In genomic region chr14:58746261-58746660, GRCh38 we compare ENCODE assay signal across 14 cellular contexts.
DNase-seq lines count a peak whose midpoint lies in the region; FAIRE-seq and TF ChIP-seq lines count a peak whose summit lies in the region.
"Had no signal": no experiment of that assay in that cellular context is flagged by ENCODE, and none has a peak within 500 bp of the region (broad histone marks: within the 10 kb centered on the region; RNA-seq: fewer than 3 reads in every experiment).

No MANE protein-coding gene starts in this region.

- TF ChIP-seq POLR2A in erythroblast (IDR thresholded peaks at IDR 0.05; ENCODE audit: low read length) = no peak

- FAIRE-seq in bronchial epithelial cell (lab: Jason Lieb, UNC) = no peak
- FAIRE-seq: islet of Langerhans had no signal

- peak overlapping the region; percentile 8 for H3K27ac Mint-ChIP-seq in mesothelial cell of epicardium
- H3K27ac Mint-ChIP-seq in activated T-cell treated with anti-CD3 and anti-CD28 coated beads, Interleukin-2, amount 50 U/mL, for 24 hours = no peak overlapping the region
- H3K27ac Mint-ChIP-seq: activated naive CD4-positive, alpha-beta T cell treated with anti-CD3 and anti-CD28 coated beads, Interleukin-2, amount 50 U/mL, for 72 hours had no signal

- DNase-seq in Caki2 (ENCODE audit: low read depth) = peak; percentile 69
- DNase-seq in LoVo (ENCODE audit: low spot score) = peak; percentile 87
- peak; percentile 92 for DNase-seq in bronchial epithelial cell (ENCODE audit: low read depth)
- DNase-seq in mesothelial cell of epicardium (ENCODE audit: low spot score in 2 of 2, unreplicated experiment in 2 of 2) = no peak
- DNase-seq in erythroblast (lab: John Stamatoyannopoulos, UW) = no peak
- no peak for DNase-seq in iPS-NIHi11 (ENCODE audit: low spot score)
- DNase-seq in stimulated activated CD8-positive, alpha-beta memory T cell treated with anti-CD3 and anti-CD28 coated beads, Interleukin-4, amount 100 ng/mL, for 48 hours = no peak
- no peak for DNase-seq in activated T-cell treated with anti-CD3 and anti-CD28 coated beads, Interleukin-2, amount 50 U/mL, for 24 hours
- DNase-seq: activated CD4-positive, alpha-beta T cell treated with anti-CD3 and anti-CD28 coated beads for 48 hours; KG1; NCI-H446 treated with DMSO at 0.1 percent for 48 hours had no signal

- no peaks in the 10 kb centered on the region for H3K36me3 Mint-ChIP-seq in mesothelial cell of epicardium
- no peaks in the 10 kb centered on the region for H3K36me3 Mint-ChIP-seq in activated T-cell treated with anti-CD3 and anti-CD28 coated beads, Interleukin-2, amount 50 U/mL, for 24 hours (ENCODE audit: low read depth)
- H3K36me3 Mint-ChIP-seq: activated naive CD4-positive, alpha-beta T cell treated with anti-CD3 and anti-CD28 coated beads, Interleukin-2, amount 50 U/mL, for 72 hours had no signal

- no peak overlapping the region for H3K4me3 ChIP-seq in bronchial epithelial cell (ENCODE audit: low read depth, low read length)
- H3K4me3 ChIP-seq: tibial nerve had no signal

- H3K4me1 Mint-ChIP-seq in mesothelial cell of epicardium = peaks cover 54% of the 10 kb centered on the region
- H3K4me1 Mint-ChIP-seq in activated T-cell treated with anti-CD3 and anti-CD28 coated beads, Interleukin-2, amount 50 U/mL, for 24 hours (ENCODE audit: low read depth) = peaks cover 10% of the 10 kb centered on the region

- no peak for TF ChIP-seq CTCF in bronchial epithelial cell (IDR thresholded peaks at IDR 0.05; ENCODE audit: insufficient read depth, low read length, severe bottlenecking)
- no peak for TF ChIP-seq CTCF in mesothelial cell of epicardium (IDR thresholded peaks at IDR 0.05; ENCODE audit: unreplicated experiment)

- in situ Hi-C loops in Caki2 (cut with HindIII; ENCODE audit: low pct_unique_long_range_greater_than_20kb, low sequenced_read_pairs) = no loop called here

- no peak overlapping the region for H3K4me3 Mint-ChIP-seq in mesothelial cell of epicardium
- no peak overlapping the region for H3K4me3 Mint-ChIP-seq in activated T-cell treated with anti-CD3 and anti-CD28 coated beads, Interleukin-2, amount 50 U/mL, for 24 hours

- no peaks in the 10 kb centered on the region for H3K9me3 Mint-ChIP-seq in mesothelial cell of epicardium
- no peaks in the 10 kb centered on the region for H3K9me3 Mint-ChIP-seq in activated T-cell treated with anti-CD3 and anti-CD28 coated beads, Interleukin-2, amount 50 U/mL, for 24 hours
- H3K9me3 Mint-ChIP-seq: activated naive CD4-positive, alpha-beta T cell treated with anti-CD3 and anti-CD28 coated beads, Interleukin-2, amount 50 U/mL, for 72 hours had no signal

- H3K27me3 ChIP-seq in bronchial epithelial cell (ENCODE audit: control insufficient read depth, insufficient read depth, low read length) = no peaks in the 10 kb centered on the region
- H3K27me3 ChIP-seq: tibial nerve had no signal

- no peaks in the 10 kb centered on the region for H3K27me3 Mint-ChIP-seq in mesothelial cell of epicardium (ENCODE audit: low read depth)
- no peaks in the 10 kb centered on the region for H3K27me3 Mint-ChIP-seq in activated T-cell treated with anti-CD3 and anti-CD28 coated beads, Interleukin-2, amount 50 U/mL, for 24 hours

- H3K36me3 ChIP-seq in bronchial epithelial cell (ENCODE audit: control insufficient read depth, insufficient read depth, low read length) = no peaks in the 10 kb centered on the region
- H3K36me3 ChIP-seq: tibial nerve had no signal

Comparison
In these comparisons a context has a peak if more than half of its experiments do, and no peak if none do; other contexts are left out.
1. DNase-seq: peak in Caki2 (single experiment), LoVo (single experiment) and bronchial epithelial cell (single experiment); none in mesothelial cell of epicardium (0 of 2), erythroblast (0 of 2), iPS-NIHi11 (single experiment), stimulated activated CD8-positive, alpha-beta memory T cell treated with anti-CD3 and anti-CD28 coated beads, Interleukin-4, amount 100 ng/mL, for 48 hours (single experiment) and activated T-cell treated with anti-CD3 and anti-CD28 coated beads, Interleukin-2, amount 50 U/mL, for 24 hours (single experiment).